In the genomic region with DNA sequence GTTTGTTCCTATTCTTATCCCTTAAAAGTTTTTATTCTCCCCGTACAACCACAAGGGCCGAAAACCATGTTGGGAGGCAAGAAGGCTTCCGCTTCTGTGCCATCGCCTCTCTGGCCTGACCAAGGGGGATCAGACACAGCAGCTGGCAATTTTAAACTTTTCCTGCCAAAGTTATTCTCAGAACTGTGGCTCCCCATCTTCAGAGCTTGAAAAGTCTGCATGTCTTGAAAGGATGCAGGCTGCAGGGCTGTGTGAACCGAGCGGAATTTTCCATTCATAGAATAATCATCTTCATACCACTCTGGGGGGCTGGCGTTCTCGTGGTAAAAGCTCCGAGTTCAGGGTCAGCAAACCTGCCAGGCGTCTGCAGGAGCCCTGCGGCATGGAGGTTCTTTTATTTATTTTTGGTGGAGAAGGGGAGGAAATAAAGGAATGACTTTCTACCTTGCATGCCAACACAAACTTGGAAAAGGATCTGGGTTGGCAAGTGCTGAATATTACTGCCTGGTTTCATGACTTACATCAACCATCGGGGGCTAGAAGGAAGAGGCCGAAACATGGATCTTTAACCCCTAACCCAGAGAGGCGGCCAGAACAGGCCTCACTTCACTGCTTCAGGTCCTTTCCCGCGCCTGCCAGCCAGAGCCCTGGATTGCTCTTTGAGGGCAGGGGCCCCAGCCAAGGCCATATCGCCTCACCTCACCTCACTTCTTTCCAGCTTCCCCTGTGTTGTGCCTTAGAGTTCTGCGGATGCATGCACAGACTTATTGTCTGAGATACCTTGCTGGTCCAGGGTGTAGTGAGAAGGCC, we compare ENCODE assay signal across 17 cellular contexts. TPM values are rescaled to one million over a fixed set of nuclear protein-coding genes. Genes with fewer than 3 reads are reported as not detected.
DNase-seq lines count a peak whose midpoint lies in the region; ATAC-seq, FAIRE-seq and TF ChIP-seq lines count a peak whose summit lies in the region.
"Had no signal": no experiment of that assay in that cellular context is flagged by ENCODE, and none has a peak within 500 bp of the region (broad histone marks: within the 10 kb centered on the region; RNA-seq: fewer than 3 reads in every experiment).

No MANE protein-coding gene starts in this region.

- in situ Hi-C loops in HepG2 (cut with HindIII; ENCODE audit: extremely low pct_ligation_motif_present, low pct_unique_long_range_greater_than_20kb): no loop called here

- 42% methylated on average over 18 of the region's 18 CpGs for WGBS in HepG2 (ENCODE audit: low lambda C conversion rate)
- 78% methylated on average over 7 of the region's 18 CpGs for WGBS in right lobe of liver (ENCODE audit: insufficient coverage, low coverage, low lambda C conversion rate, missing lambda C conversion rate)

- peak overlapping the region; percentile 50 for H3K4me2 ChIP-seq in HepG2 (ENCODE audit: low read depth, low read length)
- H3K4me2 ChIP-seq in endothelial cell of umbilical vein (ENCODE audit: insufficient read depth, low read length): no peak overlapping the region
- H3K4me2 ChIP-seq in osteoblast (ENCODE audit: insufficient read depth, low read length): no peak overlapping the region

- H3K4me3 ChIP-seq in HepG2 (replicated peaks in 1 of 3; ENCODE audit: insufficient read depth in 1 of 3, low read depth in 2 of 3, low read length in 3 of 3): no peak overlapping the region
- no peak overlapping the region for H3K4me3 ChIP-seq in right lobe of liver
- no peak overlapping the region for H3K4me3 ChIP-seq in endothelial cell of umbilical vein (replicated peaks in 1 of 3; ENCODE audit: insufficient read depth in 1 of 3, low read depth in 1 of 3, low read length in 3 of 3)
- H3K4me3 ChIP-seq in osteoblast (ENCODE audit: insufficient read depth, low read length): no peak overlapping the region
- no peak overlapping the region for H3K4me3 ChIP-seq in A673 (ENCODE audit: low read depth, low read length, poor library complexity, severe bottlenecking)

- no peak overlapping the region for H3K9ac ChIP-seq in HepG2 (ENCODE audit: insufficient read depth, low read depth, low read length)
- H3K9ac ChIP-seq in endothelial cell of umbilical vein (replicated peaks; ENCODE audit: extremely low read depth, insufficient read depth, low read length): no peak overlapping the region
- H3K9ac ChIP-seq: parathyroid adenoma had no signal

- peaks cover 6 to 45% of the 10 kb centered on the region in 2 experiments; a peak in 4 of 5 replicates for H3K27me3 ChIP-seq in HepG2 (ENCODE audit: control insufficient read depth in 1 of 2, insufficient read depth in 2 of 2, low read length in 2 of 2)
- H3K27me3 ChIP-seq in right lobe of liver: no peaks in the 10 kb centered on the region
- no peaks in the 10 kb centered on the region for H3K27me3 ChIP-seq in endothelial cell of umbilical vein (ENCODE audit: control insufficient read depth in 2 of 2, insufficient read depth in 2 of 2, low read length in 2 of 2)
- H3K27me3 ChIP-seq in osteoblast (ENCODE audit: insufficient read depth, low read length): no peaks in the 10 kb centered on the region
- no peaks in the 10 kb centered on the region for H3K27me3 ChIP-seq in A673 (replicated peaks; ENCODE audit: insufficient read depth, low read depth, low read length, poor library complexity)

- no peak overlapping the region for H2AFZ ChIP-seq in HepG2 (ENCODE audit: low read length)
- H2AFZ ChIP-seq in endothelial cell of umbilical vein (ENCODE audit: low read depth, low read length): no peak overlapping the region
- H2AFZ ChIP-seq in osteoblast (ENCODE audit: low read length): no peak overlapping the region
- H2AFZ ChIP-seq: parathyroid adenoma had no signal

- DNase-seq in HepG2 (ENCODE audit: low spot score) (no peak), right lobe of liver (no peak), endothelial cell of umbilical vein (ENCODE audit: low read depth, low spot score) (peak; percentile 47), osteoblast (ENCODE audit: insufficient read length, low spot score, missing footprints) (peak; percentile 86), AG08395 (ENCODE audit: low spot score) (no peak), A673 (ENCODE audit: low spot score) (no peak), MV-4-11 (lab: John Stamatoyannopoulos, UW) (no peak), GM19240 (ENCODE audit: insufficient read length, low spot score) (no peak)
- DNase-seq: activated CD8-positive, alpha-beta T cell treated with anti-CD3 and anti-CD28 coated beads for 36 hours; COR-L47; effector CD8-positive, alpha-beta T cell; foreskin melanocyte; GDM1; NCI-H226; stimulated activated CD4-positive, alpha-beta T cell treated with anti-CD3 and anti-CD28 coated beads, Interleukin-12 subunit alpha, Interleukin-12 subunit beta, amount 100 ng/mL, for 4 hours had no signal

- CTCF ChIA-PET in HepG2 (lab: Yijun Ruan, JAX; ENCODE audit: low intra/inter-chr PET ratio, low total read pairs) (no interaction called here), endothelial cell of umbilical vein (lab: Charles Lee) (interaction anchor here (2.0 kb wide), 1 partner anchor 458 kb away, joined by 8 read pairs; no protein-coding TSS in a partner anchor), A673 (lab: Charles Lee) (no interaction called here)

- POLR2A ChIA-PET in HepG2 (lab: Yijun Ruan, JAX) (no interaction called here), endothelial cell of umbilical vein (lab: Charles Lee) (interaction anchor here (0.6 kb wide), 1 partner anchor 1869 kb away, joined by 3 read pairs; no protein-coding TSS in a partner anchor), A673 (lab: Charles Lee; ENCODE audit: low non-redundant PET) (no interaction called here)

- TF ChIP-seq EP300 in HepG2 (IDR thresholded peaks at IDR 0.05; ENCODE audit: low read depth in 2 of 2, low read length in 2 of 2): no peak
- TF ChIP-seq EP300 in HepG2 (CRISPR knock-in tag; IDR thresholded peaks at IDR 0.05; ENCODE audit: borderline replicate concordance): no peak

- H4K20me1 ChIP-seq in HepG2 (ENCODE audit: insufficient read depth, low read length) (peaks cover 5% of the 10 kb centered on the region; the same call in 1 of the 2 replicates), endothelial cell of umbilical vein (replicated peaks; ENCODE audit: control insufficient read depth, extremely low read depth, insufficient read depth, low read length) (peaks cover 3% of the 10 kb centered on the region), osteoblast (ENCODE audit: insufficient read depth, low read length) (peaks cover 9% of the 10 kb centered on the region)

- no peak for ATAC-seq in HepG2
- no peak for ATAC-seq in right lobe of liver
- ATAC-seq: activated CD8-positive, alpha-beta T cell treated with anti-CD3 and anti-CD28 coated beads for 36 hours had no signal

- intact Hi-C loops in HepG2 (cut with micrococcal nuclease; ENCODE audit: unreplicated experiment): loop anchor here (5.0 to 10.0 kb wide), 2 partner anchors 272 to 459 kb away; partner anchors contain the start of gene CACUL1
- intact Hi-C loops in right lobe of liver (cut with DNase I): no loop called here
- intact Hi-C loops in endothelial cell of umbilical vein (cut with micrococcal nuclease): loop anchor here (5.0 kb wide), 1 partner anchor 154 kb away; no protein-coding TSS in a partner anchor
- intact Hi-C loops in A673 (cut with micrococcal nuclease; ENCODE audit: unreplicated experiment): loop anchor here (10.0 kb wide), 1 partner anchor 462 kb away; no protein-coding TSS in a partner anchor

- H3K9me3 ChIP-seq in HepG2 (ENCODE audit: low read length) (no peaks in the 10 kb centered on the region), right lobe of liver (no peaks in the 10 kb centered on the region), endothelial cell of umbilical vein (replicated peaks; ENCODE audit: control insufficient read depth, insufficient read depth, low read length) (no peaks in the 10 kb centered on the region), osteoblast (ENCODE audit: low read depth, low read length) (no peaks in the 10 kb centered on the region), A673 (ENCODE audit: low read depth, low read length, poor library complexity, severe bottlenecking) (no peaks in the 10 kb centered on the region)

- BruUV-seq in HepG2 (replicated peaks; lab: Mats Ljungman, UMichigan) (no TSS peak), endothelial cell of umbilical vein (replicated peaks; lab: Mats Ljungman, UMichigan) (no TSS peak), A673 (replicated peaks; lab: Mats Ljungman, UMichigan) (no TSS peak)

- TF ChIP-seq RAD21 in HepG2 (CRISPR knock-in tag; IDR thresholded peaks at IDR 0.05): no peak

- H3K4me1 ChIP-seq in HepG2 (ENCODE audit: insufficient read depth, low read length) (peaks cover 59% of the 10 kb centered on the region), right lobe of liver (peaks cover 0 to 8% (median 2%) of the 10 kb centered on the region in 4 donors), endothelial cell of umbilical vein (ENCODE audit: control insufficient read depth, extremely low read depth, insufficient read depth, low read length) (peaks cover 8% of the 10 kb centered on the region), osteoblast (ENCODE audit: insufficient read depth, low read length) (peaks cover 35% of the 10 kb centered on the region), A673 (ENCODE audit: insufficient read depth, low read length, poor library complexity, severe bottlenecking) (no peaks in the 10 kb centered on the region)
- H3K4me1 ChIP-seq: parathyroid adenoma had no signal

- no peak for FAIRE-seq in HepG2 (lab: Jason Lieb, UNC)
- FAIRE-seq in endothelial cell of umbilical vein (lab: Jason Lieb, UNC): no peak

- no peaks in the 10 kb centered on the region for H3K36me3 ChIP-seq in HepG2 (replicated peaks in 1 of 2; ENCODE audit: control insufficient read depth in 1 of 2, insufficient read depth in 2 of 2, low read length in 2 of 2)
- H3K36me3 ChIP-seq in right lobe of liver: no peaks in the 10 kb centered on the region
- H3K36me3 ChIP-seq in endothelial cell of umbilical vein (ENCODE audit: control insufficient read depth in 2 of 2, extremely low read depth in 1 of 2, insufficient read depth in 2 of 2, low read length in 2 of 2): no peaks in the 10 kb centered on the region
- H3K36me3 ChIP-seq in osteoblast (ENCODE audit: insufficient read depth, low read length): no peaks in the 10 kb centered on the region
- no peaks in the 10 kb centered on the region for H3K36me3 ChIP-seq in A673 (ENCODE audit: insufficient read depth, low read length, poor library complexity, severe bottlenecking)

- dilution Hi-C loops in endothelial cell of umbilical vein (cut with MboI; ENCODE audit: extremely low pct_ligation_motif_present, low sequenced_read_pairs): no loop called here

- H3K9me1 ChIP-seq in endothelial cell of umbilical vein (replicated peaks; ENCODE audit: control insufficient read depth, extremely low read depth, insufficient read depth, low read length): no peaks in the 10 kb centered on the region

- H3K27ac ChIP-seq in HepG2 (ENCODE audit: extremely low read length, insufficient read depth, low read length) (no peak overlapping the region), right lobe of liver (no peak overlapping the region), endothelial cell of umbilical vein (ENCODE audit: insufficient read depth, low read depth, low read length) (no peak overlapping the region), osteoblast (ENCODE audit: low read depth, low read length) (no peak overlapping the region), A673 (ENCODE audit: low read depth, low read length, poor library complexity, severe bottlenecking) (no peak overlapping the region)
- H3K27ac ChIP-seq: parathyroid adenoma had no signal

- no peak for TF ChIP-seq CTCF in HepG2 (CRISPR knock-in tag; IDR thresholded peaks at IDR 0.05)
- TF ChIP-seq CTCF in right lobe of liver (IDR thresholded peaks at IDR 0.05): no peak
- TF ChIP-seq CTCF in endothelial cell of umbilical vein (IDR thresholded peaks at IDR 0.05; ENCODE audit: extremely low read depth in 1 of 2, insufficient read depth in 1 of 2, low read depth in 1 of 2, low read length in 2 of 2): no peak
- TF ChIP-seq CTCF in osteoblast (IDR thresholded peaks at IDR 0.05; ENCODE audit: extremely low read depth, low read depth, low read length): no peak
- TF ChIP-seq CTCF in A673 (conservative IDR thresholded peaks at IDR 0.05; ENCODE audit: low read depth, low read length): no peak

- TF ChIP-seq POLR2A in HepG2 (IDR thresholded peaks at IDR 0.05; ENCODE audit: insufficient read depth in 1 of 2, low read depth in 2 of 2, low read length in 2 of 2): no peak
- no peak for TF ChIP-seq POLR2A in right lobe of liver (IDR thresholded peaks at IDR 0.05)
- no peak for TF ChIP-seq POLR2A in endothelial cell of umbilical vein (IDR thresholded peaks at IDR 0.05; ENCODE audit: low read depth, low read length)

- H3K79me2 ChIP-seq in HepG2 (ENCODE audit: insufficient read depth, low read length): no peaks in the 10 kb centered on the region
- H3K79me2 ChIP-seq in endothelial cell of umbilical vein (ENCODE audit: control insufficient read depth, insufficient read depth, low read length): no peaks in the 10 kb centered on the region
- H3K79me2 ChIP-seq in osteoblast (ENCODE audit: insufficient read depth, low read length): no peaks in the 10 kb centered on the region
- H3K79me2 ChIP-seq: parathyroid adenoma had no signal

RNA-seq across cellular contexts. Expression of gene NANOS1, which starts 3.0 kb away (rescaled TPM):
- total RNA-seq in HepG2 (2016; rRNA removed; fragmentation: Illumina TruSeq; extraction: Trizol): 1.5 and 1.7 TPM in 2 replicates
- 1.5 and 2.2 TPM in 2 replicates for total RNA-seq in HepG2 (2016; cell fraction: cytosol; rRNA removed; fragmentation: Illumina TruSeq; extraction: Trizol; ENCODE audit: low read depth)
- total RNA-seq in HepG2 (2016; cell fraction: insoluble cytoplasmic fraction; rRNA removed; fragmentation: Illumina TruSeq; extraction: Trizol): 0.46 and 0.82 TPM in 2 replicates
- 3.1 and 3.9 TPM in 2 replicates for total RNA-seq in HepG2 (2016; cell fraction: membrane; rRNA removed; fragmentation: Illumina TruSeq; extraction: Trizol)
- total RNA-seq in HepG2 (2016; cell fraction: nucleus; rRNA removed; fragmentation: Illumina TruSeq; extraction: Trizol): 1.2 and 2.1 TPM in 2 replicates
- 1.7 and 2.2 TPM in 2 replicates for polyA plus RNA-seq in HepG2 (2011; rRNA removed)
- 1.4 and 1.9 TPM in 2 replicates for polyA plus RNA-seq in HepG2 (2011; cell fraction: cytosol; rRNA removed)
- polyA plus RNA-seq in HepG2 (2011; cell fraction: nucleus; rRNA removed): 0.77 and 0.90 TPM in 2 replicates
- polyA plus RNA-seq in HepG2 (2012): 1.0 and 1.9 TPM in 2 replicates
- 4.2 and 4.6 TPM in 2 replicates for polyA plus RNA-seq in HepG2 (2016; cell fraction: cytosol; fragmentation: Illumina TruSeq; extraction: Trizol; ENCODE audit: low read depth)
- 0.90 and 1.9 TPM in 2 replicates for polyA plus RNA-seq in HepG2 (2016; cell fraction: insoluble cytoplasmic fraction; fragmentation: Illumina TruSeq; extraction: Trizol; ENCODE audit: low read depth)
- 5.3 and 5.7 TPM in 2 replicates for polyA plus RNA-seq in HepG2 (2016; cell fraction: membrane; fragmentation: Illumina TruSeq; extraction: Trizol; ENCODE audit: low read depth)
- 1.6 and 1.7 TPM in 2 replicates for polyA plus RNA-seq in HepG2 (2016; cell fraction: nucleus; fragmentation: Illumina TruSeq; extraction: Trizol; ENCODE audit: insufficient read depth, low read depth)
- polyA minus RNA-seq in HepG2 (2011; rRNA and poly(A)+ RNA removed; ENCODE audit: low replicate concordance): 0.76 and 1.8 TPM in 2 replicates
- polyA minus RNA-seq in HepG2 (2011; cell fraction: cytosol; rRNA and poly(A)+ RNA removed): 0.89 and 1.1 TPM in 2 replicates
- polyA minus RNA-seq in HepG2 (2011; cell fraction: nucleus; rRNA and poly(A)+ RNA removed): 2.2 and 2.3 TPM in 2 replicates
- total RNA-seq in right lobe of liver: under 1 TPM in 3 of 6 experiments, not detected in 3; 0.06 to 0.35 (median 0.31) TPM
- total RNA-seq in endothelial cell of umbilical vein: 0.40 and 0.76 TPM in 2 replicates
- polyA plus RNA-seq in endothelial cell of umbilical vein: 0.29 and 0.30 TPM in 2 replicates
- polyA plus RNA-seq in endothelial cell of umbilical vein (2011; cell fraction: cytosol; rRNA removed): 0.30 and 0.45 TPM in 2 replicates
- 0.08 and 0.22 TPM in 2 replicates for polyA plus RNA-seq in endothelial cell of umbilical vein (2011; cell fraction: nucleus; rRNA removed)
- 0.18 and 0.20 TPM in 2 replicates for polyA plus RNA-seq in endothelial cell of umbilical vein (2012)
- polyA minus RNA-seq in endothelial cell of umbilical vein: 0.12 TPM in 1 of 2 replicates, not detected in the other
- polyA minus RNA-seq in endothelial cell of umbilical vein (2011; cell fraction: cytosol; rRNA and poly(A)+ RNA removed): 3.5 TPM
- polyA minus RNA-seq in endothelial cell of umbilical vein (2011; cell fraction: nucleus; rRNA and poly(A)+ RNA removed): 0.14 and 0.24 TPM in 2 replicates
- total RNA-seq in osteoblast: 1.1 and 1.2 TPM in 2 replicates
- total RNA-seq in A673 (2021): 0.67 and 0.70 TPM in 2 replicates
- polyA plus RNA-seq: IgD-negative memory B cell had no signal

RNA-seq across cellular contexts. Expression of gene EIF3A, which starts 54.1 kb away (rescaled TPM):
- total RNA-seq in HepG2 (2016; rRNA removed; fragmentation: Illumina TruSeq; extraction: Trizol) (117 and 168 TPM in 2 replicates), right lobe of liver (10 to 100 TPM; 41.6 to 69.5 (median 57.4) TPM), endothelial cell of umbilical vein (149 and 159 TPM in 2 replicates), osteoblast (135 and 151 TPM in 2 replicates), A673 (2021) (169 and 181 TPM in 2 replicates)
- 7.3 and 9.3 TPM in 2 replicates for total RNA-seq in HepG2 (2016; cell fraction: cytosol; rRNA removed; fragmentation: Illumina TruSeq; extraction: Trizol; ENCODE audit: low read depth)
- 115 and 148 TPM in 2 replicates for total RNA-seq in HepG2 (2016; cell fraction: insoluble cytoplasmic fraction; rRNA removed; fragmentation: Illumina TruSeq; extraction: Trizol)
- 23.1 and 23.6 TPM in 2 replicates for total RNA-seq in HepG2 (2016; cell fraction: membrane; rRNA removed; fragmentation: Illumina TruSeq; extraction: Trizol)
- 102 and 106 TPM in 2 replicates for total RNA-seq in HepG2 (2016; cell fraction: nucleus; rRNA removed; fragmentation: Illumina TruSeq; extraction: Trizol)
- polyA plus RNA-seq in HepG2 (2011; rRNA removed) (25.6 and 28.3 TPM in 2 replicates), endothelial cell of umbilical vein (11.7 and 27.6 TPM in 2 replicates)
- polyA plus RNA-seq in HepG2 (2011; cell fraction: cytosol; rRNA removed): 15.4 and 25.4 TPM in 2 replicates
- 26.1 and 34.0 TPM in 2 replicates for polyA plus RNA-seq in HepG2 (2011; cell fraction: nucleus; rRNA removed)
- polyA plus RNA-seq in HepG2 (2012): 86.7 and 95.1 TPM in 2 replicates
- 2.7 and 3.3 TPM in 2 replicates for polyA plus RNA-seq in HepG2 (2016; cell fraction: cytosol; fragmentation: Illumina TruSeq; extraction: Trizol; ENCODE audit: low read depth)
- polyA plus RNA-seq in HepG2 (2016; cell fraction: insoluble cytoplasmic fraction; fragmentation: Illumina TruSeq; extraction: Trizol; ENCODE audit: low read depth): 125 and 133 TPM in 2 replicates
- polyA plus RNA-seq in HepG2 (2016; cell fraction: membrane; fragmentation: Illumina TruSeq; extraction: Trizol; ENCODE audit: low read depth): 6.3 and 7.4 TPM in 2 replicates
- polyA plus RNA-seq in HepG2 (2016; cell fraction: nucleus; fragmentation: Illumina TruSeq; extraction: Trizol; ENCODE audit: insufficient read depth, low read depth): 107 and 120 TPM in 2 replicates
- polyA minus RNA-seq in HepG2 (2011; rRNA and poly(A)+ RNA removed; ENCODE audit: low replicate concordance): 42.9 and 64.9 TPM in 2 replicates
- polyA minus RNA-seq in HepG2 (2011; cell fraction: cytosol; rRNA and poly(A)+ RNA removed): 60.5 and 73.1 TPM in 2 replicates
- 107 and 117 TPM in 2 replicates for polyA minus RNA-seq in HepG2 (2011; cell fraction: nucleus; rRNA and poly(A)+ RNA removed)
- 37.3 and 40.8 TPM in 2 replicates for polyA plus RNA-seq in endothelial cell of umbilical vein (2011; cell fraction: cytosol; rRNA removed)
- polyA plus RNA-seq in endothelial cell of umbilical vein (2011; cell fraction: nucleus; rRNA removed): 57.0 and 60.2 TPM in 2 replicates
- 135 and 150 TPM in 2 replicates for polyA plus RNA-seq in endothelial cell of umbilical vein (2012)
- polyA minus RNA-seq in endothelial cell of umbilical vein: 78.0 and 82.1 TPM in 2 replicates
- 60.1 TPM for polyA minus RNA-seq in endothelial cell of umbilical vein (2011; cell fraction: cytosol; rRNA and poly(A)+ RNA removed)
- polyA minus RNA-seq in endothelial cell of umbilical vein (2011; cell fraction: nucleus; rRNA and poly(A)+ RNA removed): 80.1 and 122 TPM in 2 replicates

Comparison
In these comparisons a context has a peak if more than half of its experiments do, and no peak if none do; other contexts are left out.
1. intact Hi-C loops: an anchor here in HepG2 (5.0 to 10.0 kb wide), endothelial cell of umbilical vein (5.0 kb wide) and A673 (10.0 kb wide); none called in right lobe of liver.
2. DNase-seq: peak in endothelial cell of umbilical vein (single experiment) and osteoblast (single experiment); none in HepG2 (single experiment), right lobe of liver (0 of 3), AG08395 (single experiment), A673 (single experiment), MV-4-11 (single experiment) and GM19240 (single experiment).